Comparison of ENCODE assay signal across 20 cellular contexts in the genomic region with DNA sequence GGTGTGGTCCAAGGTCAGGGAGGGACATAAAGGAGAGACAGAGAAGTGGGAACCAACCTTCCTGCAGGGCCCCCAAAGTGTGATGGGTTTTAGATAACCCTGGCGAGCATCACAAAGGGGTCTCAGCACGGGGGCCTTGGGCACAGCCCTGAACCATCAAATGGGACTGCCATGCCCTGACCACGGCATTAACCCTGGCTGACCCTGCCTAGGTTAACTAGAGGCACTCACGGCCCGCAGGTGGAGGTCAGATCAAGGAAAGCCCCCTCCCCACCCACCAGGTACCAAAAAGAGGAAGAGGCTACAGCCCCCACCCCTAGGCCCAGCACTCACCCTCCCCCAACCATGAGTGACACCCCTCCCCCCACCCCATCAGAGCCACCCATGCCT. TPM values are rescaled to one million over a fixed set of nuclear protein-coding genes. Genes with fewer than 3 reads are reported as not detected.
DNase-seq lines count a peak whose midpoint lies in the region; ATAC-seq, FAIRE-seq and TF ChIP-seq lines count a peak whose summit lies in the region.
"Had no signal": no experiment of that assay in that cellular context is flagged by ENCODE, and none has a peak within 500 bp of the region (broad histone marks: within the 10 kb centered on the region; RNA-seq: fewer than 3 reads in every experiment).

No MANE protein-coding gene starts in this region.

- no peak for TF ChIP-seq RAD21 in HepG2 (CRISPR knock-in tag; IDR thresholded peaks at IDR 0.05)

- TF ChIP-seq CTCF in right lobe of liver (IDR thresholded peaks at IDR 0.05) (no peak), HepG2 (CRISPR knock-in tag; IDR thresholded peaks at IDR 0.05) (no peak), BE2C (IDR thresholded peaks at IDR 0.05; ENCODE audit: low read depth, low read length) (no peak)

- H3K36me3 ChIP-seq in right lobe of liver (no peaks in the 10 kb centered on the region), HepG2 (replicated peaks in 1 of 2; ENCODE audit: control insufficient read depth in 1 of 2, insufficient read depth in 2 of 2, low read length in 2 of 2) (peaks cover 8 to 21% of the 10 kb centered on the region in 2 experiments; a peak in 4 of 5 replicates), ectodermal cell (ENCODE audit: control insufficient read depth, insufficient read depth, low read length) (peaks cover 3% of the 10 kb centered on the region), muscle layer of colon (ENCODE audit: insufficient read depth, low read length) (no peaks in the 10 kb centered on the region), BE2C (peaks cover 27% of the 10 kb centered on the region)

- TF ChIP-seq EP300 in HepG2 (IDR thresholded peaks at IDR 0.05; ENCODE audit: low read depth in 2 of 2, low read length in 2 of 2) (no peak), HepG2 (CRISPR knock-in tag; IDR thresholded peaks at IDR 0.05; ENCODE audit: borderline replicate concordance) (no peak)

- CTCF ChIA-PET in HepG2 (lab: Yijun Ruan, JAX; ENCODE audit: low intra/inter-chr PET ratio, low total read pairs) = no interaction called here

- DNase-seq in right lobe of liver (peak in 2 of 3 donors; percentile 4 to 25), HepG2 (ENCODE audit: low spot score) (no peak), HT-29 (ENCODE audit: low spot score) (no peak), BE2C (no peak)
- DNase-seq: activated CD4-positive, alpha-beta T cell treated with anti-CD3 and anti-CD28 coated beads for 48 hours; activated CD8-positive, alpha-beta memory T cell treated with anti-CD3 and anti-CD28 coated beads, Interleukin-2, amount 50 U/mL, for 4 hours; activated effector memory CD4-positive, alpha-beta T cell treated with anti-CD3 and anti-CD28 coated beads, Interleukin-2, amount 50 U/mL, for 16 hours; CD4-positive, alpha-beta T cell; DMS79 treated with DMSO at 0.1 percent for 48 hours; immature natural killer cell; naive B cell; NCI-H510A; stimulated activated CD4-positive, alpha-beta T cell treated with anti-CD3 and anti-CD28 coated beads, Interleukin-2, amount 100 ng/mL, for 48 hours had no signal

- no CpG with 5 or more reads among the region's 5 CpGs for WGBS in right lobe of liver (ENCODE audit: insufficient coverage, low coverage, low lambda C conversion rate, missing lambda C conversion rate)
- WGBS in HepG2 (ENCODE audit: low lambda C conversion rate) = no CpG with 5 or more reads among the region's 5 CpGs
- WGBS in ectodermal cell, 2 experiments = 65% methylated on average over 5 of the region's 5 CpGs

- H3K4me3 ChIP-seq in right lobe of liver = no peak overlapping the region
- no peak overlapping the region for H3K4me3 ChIP-seq in HepG2 (replicated peaks in 1 of 3; ENCODE audit: insufficient read depth in 1 of 3, low read depth in 2 of 3, low read length in 3 of 3)
- H3K4me3 ChIP-seq in ectodermal cell (ENCODE audit: insufficient read depth, low read depth, low read length) = no peak overlapping the region
- no peak overlapping the region for H3K4me3 ChIP-seq in muscle layer of colon (ENCODE audit: low read depth in 1 of 2, low read length in 2 of 2)
- no peak overlapping the region for H3K4me3 ChIP-seq in BE2C (ENCODE audit: low read depth, low read length)

- H2AFZ ChIP-seq in HepG2 (ENCODE audit: low read length) = no peak overlapping the region
- H2AFZ ChIP-seq: parathyroid adenoma had no signal

- H3K4me1 ChIP-seq in right lobe of liver = peaks cover 0 to 2% (median 0%) of the 10 kb centered on the region in 4 donors
- H3K4me1 ChIP-seq in HepG2 (ENCODE audit: insufficient read depth, low read length) = peaks cover 21% of the 10 kb centered on the region
- H3K4me1 ChIP-seq in ectodermal cell (ENCODE audit: control insufficient read depth, insufficient read depth, low read length) = peaks cover 64% of the 10 kb centered on the region
- peaks cover 40% of the 10 kb centered on the region for H3K4me1 ChIP-seq in muscle layer of colon (ENCODE audit: insufficient read depth, low read length)
- peaks cover 25% of the 10 kb centered on the region for H3K4me1 ChIP-seq in BE2C

- H3K9ac ChIP-seq in HepG2 (ENCODE audit: insufficient read depth, low read depth, low read length) (no peak overlapping the region), muscle layer of colon (ENCODE audit: low read length) (no peak overlapping the region)
- H3K9ac ChIP-seq: parathyroid adenoma had no signal

- in situ Hi-C loops in HepG2 (cut with HindIII; ENCODE audit: extremely low pct_ligation_motif_present, low pct_unique_long_range_greater_than_20kb) = loop anchor here (5.0 to 10.0 kb wide), 2 partner anchors 109 to 361 kb away; no protein-coding TSS in a partner anchor

- ATAC-seq in right lobe of liver (no peak), HepG2 (no peak), HG02571 (IDR thresholded peaks at IDR 0.05; ENCODE audit: unreplicated experiment) (no peak), HG02973 (IDR thresholded peaks at IDR 0.05; ENCODE audit: unreplicated experiment) (no peak)
- ATAC-seq: esophagus mucosa had no signal

- H3K27me3 ChIP-seq in right lobe of liver = no peaks in the 10 kb centered on the region
- no peaks in the 10 kb centered on the region for H3K27me3 ChIP-seq in HepG2 (ENCODE audit: control insufficient read depth in 1 of 2, insufficient read depth in 2 of 2, low read length in 2 of 2)
- no peaks in the 10 kb centered on the region for H3K27me3 ChIP-seq in ectodermal cell (ENCODE audit: control insufficient read depth, insufficient read depth, low read length, poor library complexity, severe bottlenecking)
- no peaks in the 10 kb centered on the region for H3K27me3 ChIP-seq in muscle layer of colon (ENCODE audit: control insufficient read depth in 1 of 2, insufficient read depth in 2 of 2, low read length in 2 of 2)
- no peaks in the 10 kb centered on the region for H3K27me3 ChIP-seq in BE2C

- no peak overlapping the region for H3K27ac ChIP-seq in right lobe of liver
- H3K27ac ChIP-seq in HepG2 (ENCODE audit: extremely low read length, insufficient read depth, low read length) = no peak overlapping the region
- peak overlapping the region; percentile 86 for H3K27ac ChIP-seq in ectodermal cell (ENCODE audit: insufficient read depth, low read depth, low read length, poor library complexity, severe bottlenecking)
- H3K27ac ChIP-seq in muscle layer of colon (ENCODE audit: low read depth, low read length) = peak overlapping the region; percentile 79
- H3K27ac ChIP-seq: parathyroid adenoma had no signal

- POLR2A ChIA-PET in HepG2 (lab: Yijun Ruan, JAX) = interaction anchor here (1.1 kb wide), 1 partner anchor 32 kb away, joined by 3 read pairs; no protein-coding TSS in a partner anchor

- TF ChIP-seq POLR2A in right lobe of liver (IDR thresholded peaks at IDR 0.05) = no peak
- no peak for TF ChIP-seq POLR2A in HepG2 (IDR thresholded peaks at IDR 0.05; ENCODE audit: insufficient read depth in 1 of 2, low read depth in 2 of 2, low read length in 2 of 2)

- BruUV-seq in HepG2 (replicated peaks; lab: Mats Ljungman, UMichigan) = no TSS peak

- peaks cover 6% of the 10 kb centered on the region for H3K79me2 ChIP-seq in HepG2 (ENCODE audit: insufficient read depth, low read length)

- no peak for FAIRE-seq in HepG2 (lab: Jason Lieb, UNC)
- FAIRE-seq: urothelium cell line had no signal

- peaks cover 14% of the 10 kb centered on the region; the same call in 1 of the 2 replicates for H4K20me1 ChIP-seq in HepG2 (ENCODE audit: insufficient read depth, low read length)

- intact Hi-C loops in right lobe of liver (cut with DNase I) (no loop called here), HepG2 (cut with micrococcal nuclease; ENCODE audit: unreplicated experiment) (no loop called here)

- no peak overlapping the region for H3K4me2 ChIP-seq in HepG2 (ENCODE audit: low read depth, low read length)

- H3K9me3 ChIP-seq in right lobe of liver (no peaks in the 10 kb centered on the region), HepG2 (ENCODE audit: low read length) (no peaks in the 10 kb centered on the region), ectodermal cell (ENCODE audit: control insufficient read depth, low read length) (no peaks in the 10 kb centered on the region), muscle layer of colon (ENCODE audit: low read length) (no peaks in the 10 kb centered on the region), BE2C (no peaks in the 10 kb centered on the region)

RNA-seq across cellular contexts. Expression of gene CCNK, which starts 42.4 kb away (rescaled TPM):
- total RNA-seq in right lobe of liver = 10 to 100 TPM; 11.8 to 23.4 (median 15.4) TPM
- 9.7 and 16.5 TPM in 2 replicates for total RNA-seq in HepG2 (2016; rRNA removed; fragmentation: Illumina TruSeq; extraction: Trizol)
- total RNA-seq in HepG2 (2016; cell fraction: cytosol; rRNA removed; fragmentation: Illumina TruSeq; extraction: Trizol; ENCODE audit: low read depth) = 5.1 and 6.8 TPM in 2 replicates
- total RNA-seq in HepG2 (2016; cell fraction: insoluble cytoplasmic fraction; rRNA removed; fragmentation: Illumina TruSeq; extraction: Trizol) = 10.3 and 17.3 TPM in 2 replicates
- total RNA-seq in HepG2 (2016; cell fraction: membrane; rRNA removed; fragmentation: Illumina TruSeq; extraction: Trizol) = 17.8 and 18.8 TPM in 2 replicates
- total RNA-seq in HepG2 (2016; cell fraction: nucleus; rRNA removed; fragmentation: Illumina TruSeq; extraction: Trizol) = 27.1 and 31.3 TPM in 2 replicates
- 4.9 and 14.0 TPM in 2 replicates for polyA plus RNA-seq in HepG2 (2011; rRNA removed)
- 4.0 and 5.4 TPM in 2 replicates for polyA plus RNA-seq in HepG2 (2011; cell fraction: cytosol; rRNA removed)
- polyA plus RNA-seq in HepG2 (2011; cell fraction: nucleus; rRNA removed) = 10.8 and 10.9 TPM in 2 replicates
- 25.5 and 37.8 TPM in 2 replicates for polyA plus RNA-seq in HepG2 (2012)
- 13.3 and 14.2 TPM in 2 replicates for polyA plus RNA-seq in HepG2 (2016; cell fraction: cytosol; fragmentation: Illumina TruSeq; extraction: Trizol; ENCODE audit: low read depth)
- 30.0 and 42.2 TPM in 2 replicates for polyA plus RNA-seq in HepG2 (2016; cell fraction: insoluble cytoplasmic fraction; fragmentation: Illumina TruSeq; extraction: Trizol; ENCODE audit: low read depth)
- polyA plus RNA-seq in HepG2 (2016; cell fraction: membrane; fragmentation: Illumina TruSeq; extraction: Trizol; ENCODE audit: low read depth) = 26.4 and 33.9 TPM in 2 replicates
- 35.3 and 41.4 TPM in 2 replicates for polyA plus RNA-seq in HepG2 (2016; cell fraction: nucleus; fragmentation: Illumina TruSeq; extraction: Trizol; ENCODE audit: insufficient read depth, low read depth)
- 10.0 and 16.9 TPM in 2 replicates for polyA minus RNA-seq in HepG2 (2011; rRNA and poly(A)+ RNA removed; ENCODE audit: low replicate concordance)
- 15.8 and 19.7 TPM in 2 replicates for polyA minus RNA-seq in HepG2 (2011; cell fraction: cytosol; rRNA and poly(A)+ RNA removed)
- polyA minus RNA-seq in HepG2 (2011; cell fraction: nucleus; rRNA and poly(A)+ RNA removed) = 40.8 and 43.4 TPM in 2 replicates
- polyA plus RNA-seq in ectodermal cell (2013, experiment 1 of 4) = 69.1 TPM
- 75.3 TPM for polyA plus RNA-seq in ectodermal cell (2013, experiment 2 of 4)
- polyA plus RNA-seq in ectodermal cell (2013, experiment 3 of 4) = 50.9 TPM
- 53.9 TPM for polyA plus RNA-seq in ectodermal cell (2013, experiment 4 of 4)
- 7.1 and 12.4 TPM in 2 replicates for total RNA-seq in HT-29 (2014; rRNA removed; shearing (Covaris generic))
- 59.7 TPM for polyA plus RNA-seq in BE2C (2012; ENCODE audit: insufficient read depth, insufficient read length, low read depth)

RNA-seq across cellular contexts. Expression of gene SETD3, which starts 43.0 kb away (rescaled TPM):
- total RNA-seq in right lobe of liver (10 to 100 TPM; 24.7 to 42.0 (median 28.8) TPM), HepG2 (2016; rRNA removed; fragmentation: Illumina TruSeq; extraction: Trizol) (67.1 and 71.2 TPM in 2 replicates)
- 486 and 562 TPM in 2 replicates for total RNA-seq in HepG2 (2016; cell fraction: cytosol; rRNA removed; fragmentation: Illumina TruSeq; extraction: Trizol; ENCODE audit: low read depth)
- total RNA-seq in HepG2 (2016; cell fraction: insoluble cytoplasmic fraction; rRNA removed; fragmentation: Illumina TruSeq; extraction: Trizol) = 65.7 and 69.4 TPM in 2 replicates
- 174 and 189 TPM in 2 replicates for total RNA-seq in HepG2 (2016; cell fraction: membrane; rRNA removed; fragmentation: Illumina TruSeq; extraction: Trizol)
- total RNA-seq in HepG2 (2016; cell fraction: nucleus; rRNA removed; fragmentation: Illumina TruSeq; extraction: Trizol) = 32.6 and 38.0 TPM in 2 replicates
- polyA plus RNA-seq in HepG2 (2011; rRNA removed) = 26.6 and 30.3 TPM in 2 replicates
- polyA plus RNA-seq in HepG2 (2011; cell fraction: cytosol; rRNA removed) = 17.9 and 21.3 TPM in 2 replicates
- polyA plus RNA-seq in HepG2 (2011; cell fraction: nucleus; rRNA removed) = 9.0 and 9.6 TPM in 2 replicates
- polyA plus RNA-seq in HepG2 (2012) = 30.1 and 35.9 TPM in 2 replicates
- 31.4 and 32.0 TPM in 2 replicates for polyA plus RNA-seq in HepG2 (2016; cell fraction: cytosol; fragmentation: Illumina TruSeq; extraction: Trizol; ENCODE audit: low read depth)
- 60.4 and 64.7 TPM in 2 replicates for polyA plus RNA-seq in HepG2 (2016; cell fraction: insoluble cytoplasmic fraction; fragmentation: Illumina TruSeq; extraction: Trizol; ENCODE audit: low read depth)
- polyA plus RNA-seq in HepG2 (2016; cell fraction: membrane; fragmentation: Illumina TruSeq; extraction: Trizol; ENCODE audit: low read depth) = 47.6 and 54.1 TPM in 2 replicates
- polyA plus RNA-seq in HepG2 (2016; cell fraction: nucleus; fragmentation: Illumina TruSeq; extraction: Trizol; ENCODE audit: insufficient read depth, low read depth) = 32.3 and 34.4 TPM in 2 replicates
- 45.8 and 74.7 TPM in 2 replicates for polyA minus RNA-seq in HepG2 (2011; rRNA and poly(A)+ RNA removed; ENCODE audit: low replicate concordance)
- polyA minus RNA-seq in HepG2 (2011; cell fraction: cytosol; rRNA and poly(A)+ RNA removed) = 54.3 and 55.8 TPM in 2 replicates
- 34.1 and 34.2 TPM in 2 replicates for polyA minus RNA-seq in HepG2 (2011; cell fraction: nucleus; rRNA and poly(A)+ RNA removed)
- 40.5 TPM for polyA plus RNA-seq in ectodermal cell (2013, experiment 1 of 4)
- 41.0 TPM for polyA plus RNA-seq in ectodermal cell (2013, experiment 2 of 4)
- 35.6 TPM for polyA plus RNA-seq in ectodermal cell (2013, experiment 3 of 4)
- 34.7 TPM for polyA plus RNA-seq in ectodermal cell (2013, experiment 4 of 4)
- 24.8 and 26.3 TPM in 2 replicates for total RNA-seq in HT-29 (2014; rRNA removed; shearing (Covaris generic))
- 46.4 TPM for polyA plus RNA-seq in BE2C (2012; ENCODE audit: insufficient read depth, insufficient read length, low read depth)

Comparison
In these comparisons a context has a peak if more than half of its experiments do, and no peak if none do; other contexts are left out.
1. DNase-seq: peak in right lobe of liver (2 of 3); none in HepG2 (single experiment), HT-29 (single experiment) and BE2C (single experiment).
2. H3K27ac ChIP-seq: peak in ectodermal cell (single experiment) and muscle layer of colon (single experiment); none in right lobe of liver (0 of 3) and HepG2 (single experiment).